ENCODE assay signal across 1 cellular context in genomic region chr15:75663931-75664421, GRCh38.
A peak's percentile ranks its signal among the peaks of the same experiment; 100 is the strongest.
TF ChIP-seq lines count a peak whose summit lies in the region.

No MANE protein-coding gene starts in this region.

TF ChIP-seq in HepG2, 621 proteins besides CTCF, POLR2A, EP300 and RAD21 (continues in another document):
- peak; percentile 41; the same call in 1 of the 2 replicates for TF ChIP-seq SP4 (CRISPR knock-in tag; IDR thresholded peaks at IDR 0.05)
- no peak for TF ChIP-seq CENPX (CRISPR knock-in tag; IDR thresholded peaks at IDR 0.05)
- TF ChIP-seq PPARG (CRISPR knock-in tag; conservative IDR thresholded peaks at IDR 0.05), result peak; percentile 88
- TF ChIP-seq RBM22 (optimal IDR thresholded peaks at IDR 0.05; ENCODE audit: low read length), result peak; percentile 46
- peak; percentile 35 for TF ChIP-seq ZEB1 (IDR thresholded peaks at IDR 0.05; ENCODE audit: insufficient replicate concordance, low read depth)
- peak; percentile 38; the same call in 1 of the 2 replicates for TF ChIP-seq SALL1 (CRISPR knock-in tag; IDR thresholded peaks at IDR 0.05)
- TF ChIP-seq GATAD2A (CRISPR knock-in tag; IDR thresholded peaks at IDR 0.05), result 0 out of 2 replicates have a peak, but pooled peaks have one; percentile 14
- peak; percentile 46; the same call in 1 of the 2 replicates for TF ChIP-seq CCDC6 (CRISPR knock-in tag; IDR thresholded peaks at IDR 0.05)
- TF ChIP-seq MAX (IDR thresholded peaks at IDR 0.05), result peak; percentile 11; the same call in 1 of the 2 replicates
- TF ChIP-seq TARDBP (CRISPR knock-in tag; IDR thresholded peaks at IDR 0.05), result no peak
- TF ChIP-seq SRSF1 (optimal IDR thresholded peaks at IDR 0.05; ENCODE audit: low read depth, low read length), result peak; percentile 90
- peak; percentile 90 for TF ChIP-seq NR2F2 (IDR thresholded peaks at IDR 0.05; ENCODE audit: borderline replicate concordance, low read depth)
- TF ChIP-seq ZNF746 (CRISPR knock-in tag; IDR thresholded peaks at IDR 0.05), result no peak
- TF ChIP-seq FOXA1 (IDR thresholded peaks at IDR 0.05), result no peak
- peak; percentile 2; the same call in 1 of the 2 replicates for TF ChIP-seq FOXA1 (CRISPR knock-in tag; IDR thresholded peaks at IDR 0.05)
- peak; percentile 54; the same call in 1 of the 2 replicates for TF ChIP-seq NR2C2 (CRISPR knock-in tag; IDR thresholded peaks at IDR 0.05; ENCODE audit: borderline replicate concordance)
- TF ChIP-seq PATZ1 (CRISPR knock-in tag; IDR thresholded peaks at IDR 0.05), result peak; percentile 91
- TF ChIP-seq ZNF7 (CRISPR knock-in tag; IDR thresholded peaks at IDR 0.05), result no peak
- peak; percentile 49 for TF ChIP-seq FOSL2 (CRISPR knock-in tag; IDR thresholded peaks at IDR 0.05)
- no peak for TF ChIP-seq ZFP1 (CRISPR knock-in tag; IDR thresholded peaks at IDR 0.05)
- peak; percentile 71 for TF ChIP-seq PAXIP1 (CRISPR knock-in tag; conservative IDR thresholded peaks at IDR 0.05)
- TF ChIP-seq RARA (CRISPR knock-in tag; IDR thresholded peaks at IDR 0.05), result peak; percentile 91
- peak; percentile 13; the same call in 1 of the 2 replicates for TF ChIP-seq SAP130 (CRISPR knock-in tag; IDR thresholded peaks at IDR 0.05; ENCODE audit: low read depth)
- TF ChIP-seq ZNF205 (CRISPR knock-in tag; IDR thresholded peaks at IDR 0.05), result 0 out of 2 replicates have a peak, but pooled peaks have one; percentile 29
- peak; percentile 75 for TF ChIP-seq BCL6 (CRISPR knock-in tag; IDR thresholded peaks at IDR 0.05)
- TF ChIP-seq ZNF281 (CRISPR knock-in tag; IDR thresholded peaks at IDR 0.05; ENCODE audit: borderline replicate concordance), result peak; percentile 53; the same call in 1 of the 2 replicates
- peak; percentile 42; the same call in 1 of the 2 replicates for TF ChIP-seq SPEN (CRISPR knock-in tag; IDR thresholded peaks at IDR 0.05; ENCODE audit: low read depth)
- TF ChIP-seq PITX1 (CRISPR knock-in tag; IDR thresholded peaks at IDR 0.05), result peak; percentile 49; the same call in 1 of the 2 replicates
- no peak for TF ChIP-seq ELF3 (CRISPR knock-in tag; IDR thresholded peaks at IDR 0.05)
- 0 out of 2 replicates have a peak, but pooled peaks have one; percentile 14 for TF ChIP-seq SOX5 (CRISPR knock-in tag; IDR thresholded peaks at IDR 0.05; ENCODE audit: borderline replicate concordance)
- TF ChIP-seq NR2F6 (IDR thresholded peaks at IDR 0.05), result peak; percentile 94
- TF ChIP-seq NR2F6 (CRISPR knock-in tag; IDR thresholded peaks at IDR 0.05), result peak; percentile 84
- TF ChIP-seq NFRKB (IDR thresholded peaks at IDR 0.05), result no peak
- peak; percentile 24 to 29; a peak in 2 of 4 replicates for TF ChIP-seq NR2F1 (CRISPR knock-in tag; IDR thresholded peaks at IDR 0.05)
- TF ChIP-seq ATF4 (CRISPR knock-in tag; IDR thresholded peaks at IDR 0.05), result 0 out of 4 replicates have a peak, but pooled peaks of 1 of the 2 experiments have one; percentile 28
- TF ChIP-seq TAF15 (IDR thresholded peaks at IDR 0.05; ENCODE audit: low read depth, low read length, poor library complexity, severe bottlenecking), result no peak
- TF ChIP-seq ZNF687 (CRISPR knock-in tag; IDR thresholded peaks at IDR 0.05), result peak; percentile 73
- peak; percentile 85 for TF ChIP-seq RXRB (CRISPR knock-in tag; IDR thresholded peaks at IDR 0.05; ENCODE audit: borderline replicate concordance)
- TF ChIP-seq MTA1 (CRISPR knock-in tag; IDR thresholded peaks at IDR 0.05; ENCODE audit: borderline replicate concordance), result peak; percentile 73; the same call in 1 of the 2 replicates
- peak; percentile 81; the same call in 1 of the 2 replicates for TF ChIP-seq RXRA (CRISPR knock-in tag; IDR thresholded peaks at IDR 0.05)
- TF ChIP-seq RARG (CRISPR knock-in tag; IDR thresholded peaks at IDR 0.05; ENCODE audit: low read depth), result no peak
- TF ChIP-seq PCBP1 (IDR thresholded peaks at IDR 0.05; ENCODE audit: borderline replicate concordance, low read depth, low read length), result 0 out of 2 replicates have a peak, but pooled peaks have one; percentile 32
- TF ChIP-seq ZNF609 (CRISPR knock-in tag; IDR thresholded peaks at IDR 0.05; ENCODE audit: borderline replicate concordance), result peak; percentile 79; the same call in 1 of the 2 replicates
- TF ChIP-seq ZNF782 (CRISPR knock-in tag; IDR thresholded peaks at IDR 0.05; ENCODE audit: borderline replicate concordance), result no peak
